Comparison of ENCODE assay signal across 8 cellular contexts in genomic region chr6:64012351-64013060, GRCh38.
A peak's percentile ranks its signal among the peaks of the same experiment; 100 is the strongest.
DNase-seq lines count a peak whose midpoint lies in the region; ATAC-seq, FAIRE-seq and TF ChIP-seq lines count a peak whose summit lies in the region.

No MANE protein-coding gene starts in this region.

- H3K4me1 ChIP-seq in Caco-2 = 0 out of 2 replicates have a peak, but pooled peaks cover 5% of the 10 kb centered on the region
- H3K4me1 ChIP-seq in cardiac muscle cell (ENCODE audit: low read depth) = peaks cover 7% of the 10 kb centered on the region
- H3K4me1 ChIP-seq in stomach = peaks cover 0 to 7% (median 0%) of the 10 kb centered on the region in 4 donors

- H3K4me1 Mint-ChIP-seq in Caco-2 (ENCODE audit: low read depth, unreplicated experiment) (no peaks in the 10 kb centered on the region), immature natural killer cell (no peaks in the 10 kb centered on the region)

- TF ChIP-seq CTCF in Caco-2 (IDR thresholded peaks at IDR 0.05; ENCODE audit: insufficient read depth in 1 of 2, low read depth in 1 of 2, low read length in 1 of 2, severe bottlenecking in 1 of 2, unreplicated experiment in 1 of 2) (peak; percentile 74 to 88), cardiac muscle cell (IDR thresholded peaks at IDR 0.05; ENCODE audit: low read depth, low read length) (peak; percentile 90), stomach (IDR thresholded peaks at IDR 0.05) (peak in 4 of 7 experiments; percentile 15 to 30 (median 21))

- H3K4me3 ChIP-seq in Caco-2 (ENCODE audit: low read depth, low read length) (no peak overlapping the region), cardiac muscle cell (no peak overlapping the region), stomach (no peak overlapping the region)

- H3K9me3 Mint-ChIP-seq in Caco-2 (ENCODE audit: unreplicated experiment) (no peaks in the 10 kb centered on the region), immature natural killer cell (peaks cover 7 to 50% (median 20%) of the 10 kb centered on the region in 6 donors)

- peak; percentile 50 to 64 for DNase-seq in Caco-2
- DNase-seq in HTR-8/SVneo (ENCODE audit: insufficient read length, low spot score) = peak; percentile 45
- DNase-seq in SK-N-DZ (ENCODE audit: low spot score) = peak; percentile 83
- peak; percentile 64 to 83 for DNase-seq in cardiac muscle cell (ENCODE audit: low read depth in 1 of 2, low spot score in 1 of 2)
- no peak for DNase-seq in stomach
- DNase-seq in immature natural killer cell = no peak
- no peak for DNase-seq in stimulated activated CD4-positive, alpha-beta T cell treated with anti-CD3 and anti-CD28 coated beads, Interleukin-12 subunit alpha, Interleukin-12 subunit beta, amount 100 ng/mL, for 4 hours

- POLR2A ChIA-PET in Caco-2 (lab: Charles Lee) = no interaction called here

- intact Hi-C loops in Caco-2 (cut with micrococcal nuclease; ENCODE audit: unreplicated experiment) = loop anchor here (1.0 to 10.0 kb wide), 6 partner anchors 72 to 493 kb away; no protein-coding TSS in a partner anchor
- intact Hi-C loops in stomach (cut with DNase I; ENCODE audit: low total_unique reads) = no loop called here

- TF ChIP-seq POLR2A in stomach (IDR thresholded peaks at IDR 0.05) = no peak

- H3K27ac ChIP-seq in cardiac muscle cell = peak overlapping the region; percentile 10
- H3K27ac ChIP-seq in stomach = no peak overlapping the region

- no TSS peak for BruUV-seq in Caco-2 (replicated peaks; lab: Mats Ljungman, UMichigan)

- no peak for TF ChIP-seq EP300 in stomach (IDR thresholded peaks at IDR 0.05)

- H3K36me3 ChIP-seq in Caco-2 (ENCODE audit: control insufficient read depth, insufficient read depth, low read length) (no peaks in the 10 kb centered on the region), cardiac muscle cell (no peaks in the 10 kb centered on the region), stomach (no peaks in the 10 kb centered on the region)

- no peaks in the 10 kb centered on the region for H3K27me3 ChIP-seq in Caco-2 (replicated peaks; ENCODE audit: control insufficient read depth, insufficient read depth, low read length)
- H3K27me3 ChIP-seq in cardiac muscle cell = no peaks in the 10 kb centered on the region
- no peaks in the 10 kb centered on the region for H3K27me3 ChIP-seq in stomach

- H3K27me3 Mint-ChIP-seq in Caco-2 (ENCODE audit: insufficient read depth, unreplicated experiment) (no peaks in the 10 kb centered on the region), immature natural killer cell (ENCODE audit: low read depth in 3 of 3) (no peaks in the 10 kb centered on the region)

- H3K27ac Mint-ChIP-seq in Caco-2 (ENCODE audit: unreplicated experiment) (no peak overlapping the region), immature natural killer cell (no peak overlapping the region)

- no peaks in the 10 kb centered on the region for H3K36me3 Mint-ChIP-seq in Caco-2 (ENCODE audit: insufficient read depth, unreplicated experiment)
- peaks cover 0 to 4% (median 3%) of the 10 kb centered on the region in 3 donors for H3K36me3 Mint-ChIP-seq in immature natural killer cell

- 42 to 66% (median 62%) methylated on average over 4 of the region's 4 CpGs for WGBS in stomach, 5 donors

- H3K4me3 Mint-ChIP-seq in Caco-2 (ENCODE audit: unreplicated experiment) = no peak overlapping the region
- H3K4me3 Mint-ChIP-seq in immature natural killer cell = no peak overlapping the region

- no peak for FAIRE-seq in HTR-8/SVneo (lab: Jason Lieb, UNC)

- CTCF ChIA-PET in Caco-2 (lab: Charles Lee) = interaction anchor here (1.0 to 2.0 kb wide), 3 partner anchors 72 to 319 kb away, joined by 3 to 46 read pairs (median 4); no protein-coding TSS in a partner anchor

- no peak for ATAC-seq in GM18907 (IDR thresholded peaks at IDR 0.05; ENCODE audit: unreplicated experiment)

- H3K9me3 ChIP-seq in Caco-2 (no peaks in the 10 kb centered on the region), cardiac muscle cell (ENCODE audit: low read depth) (no peaks in the 10 kb centered on the region), stomach (no peaks in the 10 kb centered on the region)

Comparison
In these comparisons a context has a peak if more than half of its experiments do, and no peak if none do; other contexts are left out.
1. DNase-seq: peak in Caco-2 (2 of 2), HTR-8/SVneo (single experiment), SK-N-DZ (single experiment) and cardiac muscle cell (2 of 2); none in stomach (single experiment), immature natural killer cell (0 of 3) and stimulated activated CD4-positive, alpha-beta T cell treated with anti-CD3 and anti-CD28 coated beads, Interleukin-12 subunit alpha, Interleukin-12 subunit beta, amount 100 ng/mL, for 4 hours (single experiment).
2. CTCF ChIP-seq: peak in every context shown above with its lines; median percentile 90 in cardiac muscle cell; 81 in Caco-2; 21 in stomach.